16 cellular contexts compared by ENCODE assay signal in the genomic region with DNA sequence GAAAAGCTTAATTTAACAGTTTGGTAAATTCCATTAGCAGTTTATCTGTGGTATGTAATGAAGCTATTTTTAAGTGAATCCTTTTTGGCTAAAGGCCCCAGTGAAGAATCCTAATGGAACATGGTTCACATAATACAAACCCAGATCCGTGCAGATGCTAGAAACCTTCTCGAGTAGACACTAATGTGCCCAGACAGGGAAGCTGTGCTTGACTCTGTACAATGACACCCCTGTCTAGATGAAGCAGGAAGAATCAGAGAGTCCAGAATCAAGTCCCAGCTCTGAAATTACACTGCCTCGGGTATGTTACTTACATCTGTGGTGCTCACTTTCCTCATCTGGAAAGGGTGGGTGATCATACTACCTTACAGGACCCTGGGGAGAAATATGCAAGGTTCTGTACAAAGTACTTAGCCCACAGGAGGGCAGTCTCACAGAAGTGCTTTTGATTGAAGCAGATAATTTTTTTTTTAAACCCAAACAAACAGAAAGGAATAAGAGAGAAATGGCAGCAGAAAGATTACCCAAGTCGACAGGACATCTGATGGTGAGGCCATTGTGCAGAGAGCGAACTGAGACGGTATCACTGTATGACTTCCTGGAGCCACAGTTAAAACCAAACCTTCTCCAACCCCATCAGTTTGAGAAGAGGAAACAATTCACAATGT. TPM values are rescaled to one million over a fixed set of nuclear protein-coding genes. Genes with fewer than 3 reads are reported as not detected.
A peak's percentile ranks its signal among the peaks of the same experiment; 100 is the strongest.
DNase-seq lines count a peak whose midpoint lies in the region; ATAC-seq and TF ChIP-seq lines count a peak whose summit lies in the region.
"Had no signal": no experiment of that assay in that cellular context is flagged by ENCODE, and none has a peak within 500 bp of the region (broad histone marks: within the 10 kb centered on the region; RNA-seq: fewer than 3 reads in every experiment).

No MANE protein-coding gene starts in this region.

- H3K9me3 Mint-ChIP-seq in activated CD4-positive, alpha-beta T cell treated with anti-CD3 and anti-CD28 coated beads for 36 hours (ENCODE audit: low read depth) = no peaks in the 10 kb centered on the region
- peaks cover 0 to 2% (median 0%) of the 10 kb centered on the region in 9 donors for H3K9me3 Mint-ChIP-seq in naive thymus-derived CD8-positive, alpha-beta T cell

- no peak for TF ChIP-seq CTCF in NB4 (IDR thresholded peaks at IDR 0.05; ENCODE audit: low read depth, low read length)
- peak; percentile 27 for TF ChIP-seq CTCF in brain microvascular endothelial cell (IDR thresholded peaks at IDR 0.05; ENCODE audit: low read depth, low read length, missing control alignments)
- no peak for TF ChIP-seq CTCF in RWPE1 (conservative IDR thresholded peaks at IDR 0.05; ENCODE audit: low read depth)
- TF ChIP-seq CTCF in coronary artery (IDR thresholded peaks at IDR 0.05) = no peak

- H3K4me3 ChIP-seq in NB4 (ENCODE audit: low read depth, low read length) (no peak overlapping the region), brain microvascular endothelial cell (ENCODE audit: low read depth, low read length) (no peak overlapping the region), coronary artery (no peak overlapping the region)
- H3K4me3 ChIP-seq: spleen, tibial artery had no signal

- H3K4me3 Mint-ChIP-seq in activated CD4-positive, alpha-beta T cell treated with anti-CD3 and anti-CD28 coated beads for 36 hours = no peak overlapping the region
- H3K4me3 Mint-ChIP-seq in naive thymus-derived CD8-positive, alpha-beta T cell = peak overlapping the region in 2 of 10 donors; percentile 7 to 26

- no peak for TF ChIP-seq POLR2A in NB4 (IDR thresholded peaks at IDR 0.05; ENCODE audit: extremely low read depth, insufficient read length)

- H3K36me3 ChIP-seq in brain microvascular endothelial cell (replicated peaks) = no peaks in the 10 kb centered on the region
- H3K36me3 ChIP-seq: tibial artery had no signal

- intact Hi-C loops in activated CD4-positive, alpha-beta T cell treated with anti-CD3 and anti-CD28 coated beads for 36 hours (cut with DNase I, micrococcal nuclease) = no loop called here

- no peaks in the 10 kb centered on the region for H3K27me3 Mint-ChIP-seq in activated CD4-positive, alpha-beta T cell treated with anti-CD3 and anti-CD28 coated beads for 36 hours
- H3K27me3 Mint-ChIP-seq in naive thymus-derived CD8-positive, alpha-beta T cell = no peaks in the 10 kb centered on the region

- H3K36me3 Mint-ChIP-seq in activated CD4-positive, alpha-beta T cell treated with anti-CD3 and anti-CD28 coated beads for 36 hours (ENCODE audit: low read depth) = peaks cover 44% of the 10 kb centered on the region
- peaks cover 0 to 51% (median 21%) of the 10 kb centered on the region in 3 donors for H3K36me3 Mint-ChIP-seq in naive thymus-derived CD8-positive, alpha-beta T cell

- H3K4me1 Mint-ChIP-seq in activated CD4-positive, alpha-beta T cell treated with anti-CD3 and anti-CD28 coated beads for 36 hours = peaks cover 41% of the 10 kb centered on the region
- H3K4me1 Mint-ChIP-seq in naive thymus-derived CD8-positive, alpha-beta T cell = peaks cover 22 to 71% (median 58%) of the 10 kb centered on the region in 4 donors

- ATAC-seq in activated CD4-positive, alpha-beta T cell treated with anti-CD3 and anti-CD28 coated beads for 36 hours = peak; percentile 27
- peak in 1 of 2 donors; percentile 30 for ATAC-seq in naive thymus-derived CD8-positive, alpha-beta T cell

- H3K27ac ChIP-seq in brain microvascular endothelial cell (no peak overlapping the region), RWPE1 (no peak overlapping the region), coronary artery (no peak overlapping the region)
- H3K27ac ChIP-seq: tibial artery had no signal

- in situ Hi-C loops in brain microvascular endothelial cell (cut with HindIII; ENCODE audit: low pct_ligation_motif_present, low sequenced_read_pairs) = no loop called here

- DNase-seq in activated CD4-positive, alpha-beta T cell treated with anti-CD3 and anti-CD28 coated beads for 36 hours = no peak
- DNase-seq in activated CD4-positive, alpha-beta T cell treated with anti-CD3 and anti-CD28 coated beads for 48 hours = no peak
- DNase-seq in NB4 (ENCODE audit: low read depth) (peak; percentile 33), brain microvascular endothelial cell (no peak), RWPE1 (ENCODE audit: low spot score) (no peak), coronary artery (ENCODE audit: low spot score) (no peak), activated gamma-delta T cell treated with Interleukin-2 at 50 U/mL for 16 hours (no peak)
- DNase-seq in naive thymus-derived CD8-positive, alpha-beta T cell = no peak
- DNase-seq: 8988T, Caco-2, erythroblast, NCI-H187 treated with DMSO at 0.1 percent for 48 hours, NCI-H82, SHP77 treated with DMSO at 0.1 percent for 48 hours, spleen, tibial artery had no signal

- H3K27ac Mint-ChIP-seq in activated CD4-positive, alpha-beta T cell treated with anti-CD3 and anti-CD28 coated beads for 36 hours = peak overlapping the region; percentile 52
- peak overlapping the region; percentile 3 to 87 (median 55) for H3K27ac Mint-ChIP-seq in naive thymus-derived CD8-positive, alpha-beta T cell

- CTCF ChIA-PET in activated CD4-positive, alpha-beta T cell treated with anti-CD3 and anti-CD28 coated beads for 36 hours (lab: Charles Lee) = interaction anchor here (0.6 to 0.7 kb wide), 2 partner anchors 60 to 433 kb away, joined by 3 read pairs; no protein-coding TSS in a partner anchor
- CTCF ChIA-PET in RWPE1 (lab: Yijun Ruan, JAX) = no interaction called here

- H3K27me3 ChIP-seq in brain microvascular endothelial cell (replicated peaks) = no peaks in the 10 kb centered on the region
- H3K27me3 ChIP-seq: spleen, tibial artery had no signal

- POLR2A ChIA-PET in activated CD4-positive, alpha-beta T cell treated with anti-CD3 and anti-CD28 coated beads for 36 hours (lab: Charles Lee) = interaction anchor here (1.6 kb wide), 1 partner anchor 9 kb away, joined by 6 read pairs; a partner anchor contains a TSS
- POLR2A ChIA-PET in naive thymus-derived CD8-positive, alpha-beta T cell (lab: Charles Lee) = no interaction called here
- POLR2A ChIA-PET in RWPE1 (lab: Yijun Ruan, JAX; ENCODE audit: low non-redundant PET) = no interaction called here

RNA-seq across cellular contexts. Expression of a gene that starts 8.6 kb away (rescaled TPM):
- 10 to 100 TPM; 19.2 to 22.5 TPM for total RNA-seq in activated CD4-positive, alpha-beta T cell treated with anti-CD3 and anti-CD28 coated beads for 36 hours
- total RNA-seq in naive thymus-derived CD8-positive, alpha-beta T cell = 10 to 100 TPM; 25.3 to 26.3 TPM
- polyA plus RNA-seq in naive thymus-derived CD8-positive, alpha-beta T cell = 10 to 100 TPM in 2 of 3 donors, 1 to 10 TPM in 1; 7.7 to 17.2 (median 16.3) TPM
